9 cellular contexts compared by ENCODE assay signal in genomic region chr7:143487566-143487965, GRCh38. TPM values are rescaled to one million over a fixed set of nuclear protein-coding genes. Genes with fewer than 3 reads are reported as not detected.
DNase-seq lines count a peak whose midpoint lies in the region; ATAC-seq and TF ChIP-seq lines count a peak whose summit lies in the region.
"Had no signal": no experiment of that assay in that cellular context is flagged by ENCODE, and none has a peak within 500 bp of the region (broad histone marks: within the 10 kb centered on the region; RNA-seq: fewer than 3 reads in every experiment).

No MANE protein-coding gene starts in this region.

- H3K4me3 ChIP-seq in SK-N-MC, result no peak overlapping the region
- H3K4me3 ChIP-seq in left ventricle myocardium inferior, result no peak overlapping the region
- H3K4me3 ChIP-seq in testis, result no peak overlapping the region
- H3K4me3 ChIP-seq: ovary had no signal

- peaks cover 28% of the 10 kb centered on the region for H3K4me1 ChIP-seq in left ventricle myocardium inferior
- H3K4me1 ChIP-seq in testis, result no peaks in the 10 kb centered on the region

- no peak overlapping the region for H3K9ac ChIP-seq in SK-N-MC (ENCODE audit: insufficient read length)

- H3K27ac ChIP-seq in SK-N-MC, result peak overlapping the region; percentile 38; the same call in 1 of the 2 replicates
- H3K27ac ChIP-seq in left ventricle myocardium inferior (replicated peaks), result peak overlapping the region; percentile 39
- peak overlapping the region in 1 of 2 donors; percentile 30 for H3K27ac ChIP-seq in testis
- H3K27ac ChIP-seq: ovary had no signal

- no peak for TF ChIP-seq CTCF in left ventricle myocardium inferior (IDR thresholded peaks at IDR 0.05; ENCODE audit: borderline replicate concordance)
- no peak for TF ChIP-seq CTCF in testis (IDR thresholded peaks at IDR 0.05)

- H3K9me3 ChIP-seq in SK-N-MC (ENCODE audit: low read depth, low read length), result no peaks in the 10 kb centered on the region
- no peaks in the 10 kb centered on the region for H3K9me3 ChIP-seq in left ventricle myocardium inferior (replicated peaks)
- H3K9me3 ChIP-seq in testis, result no peaks in the 10 kb centered on the region
- H3K9me3 ChIP-seq: ovary had no signal

- ATAC-seq in GM21360 (IDR thresholded peaks at IDR 0.05; ENCODE audit: unreplicated experiment) (peak; percentile 47), GM18873 (IDR thresholded peaks at IDR 0.05; ENCODE audit: low FRiP score, unreplicated experiment) (no peak)

- H3K36me3 ChIP-seq in SK-N-MC (ENCODE audit: insufficient read depth, low read length) (no peaks in the 10 kb centered on the region), left ventricle myocardium inferior (no peaks in the 10 kb centered on the region), testis (ENCODE audit: low read depth, missing control alignments) (no peaks in the 10 kb centered on the region)
- H3K36me3 ChIP-seq: ovary had no signal

- intact Hi-C loops in left ventricle myocardium inferior (cut with micrococcal nuclease) (no loop called here), testis (cut with DNase I; ENCODE audit: low total_unique reads) (no loop called here)

- H3K27me3 ChIP-seq in left ventricle myocardium inferior (ENCODE audit: low read depth) (no peaks in the 10 kb centered on the region), testis (no peaks in the 10 kb centered on the region)
- H3K27me3 ChIP-seq: ovary had no signal

- TF ChIP-seq POLR2A in testis (IDR thresholded peaks at IDR 0.05), result no peak

- 54 to 58% methylated on average over 5 of the region's 5 CpGs for WGBS in testis, 2 donors

- DNase-seq in SK-N-MC (ENCODE audit: low read depth, low spot score) (no peak), left ventricle myocardium inferior (peak; percentile 59), testis (peak; percentile 51), COLO668 (lab: John Stamatoyannopoulos, UW; ENCODE audit: unreplicated experiment) (no peak), NCI-H1417 (lab: John Stamatoyannopoulos, UW) (no peak)
- DNase-seq: NCI-H146 had no signal

RNA-seq across cellular contexts. Expression of gene TAS2R41, which starts 9.9 kb away (rescaled TPM):
- total RNA-seq in left ventricle myocardium inferior, result not detected
- under 1 TPM in 1 of 2 donors, not detected in 1; 0.55 TPM for total RNA-seq in testis
- polyA plus RNA-seq in testis (ENCODE audit: insufficient read depth, low read depth, low replicate concordance), result not detected
- polyA plus RNA-seq: ovary had no signal

RNA-seq across cellular contexts. Expression of gene TAS2R60, which starts 44.3 kb away (rescaled TPM):
- total RNA-seq in left ventricle myocardium inferior (not detected), testis (not detected)
- polyA plus RNA-seq in testis (ENCODE audit: insufficient read depth, low read depth, low replicate concordance), result not detected
- polyA plus RNA-seq: ovary had no signal

Comparison
In these comparisons a context has a peak if more than half of its experiments do, and no peak if none do; other contexts are left out.
1. DNase-seq: peak in left ventricle myocardium inferior (single experiment) and testis (single experiment); none in SK-N-MC (single experiment), COLO668 (single experiment) and NCI-H1417 (0 of 3).